ENCODE assay signal across 9 cellular contexts in genomic region chr9:129125478-129125877, GRCh38. TPM values are rescaled to one million over a fixed set of nuclear protein-coding genes. Genes with fewer than 3 reads are reported as not detected.
DNase-seq lines count a peak whose midpoint lies in the region; ATAC-seq and TF ChIP-seq lines count a peak whose summit lies in the region.
"Had no signal": no experiment of that assay in that cellular context is flagged by ENCODE, and none has a peak within 500 bp of the region (broad histone marks: within the 10 kb centered on the region; RNA-seq: fewer than 3 reads in every experiment).

No MANE protein-coding gene starts in this region.

- peaks cover 18% of the 10 kb centered on the region for H3K36me3 ChIP-seq in ACC112 (ENCODE audit: insufficient read depth, low read length)
- peaks cover 39% of the 10 kb centered on the region for H3K36me3 ChIP-seq in MG63
- H3K36me3 ChIP-seq in fibroblast of lung (ENCODE audit: control insufficient read depth, insufficient read depth, low read length): peaks cover 13% of the 10 kb centered on the region

- no peak for ATAC-seq in GM19455 (IDR thresholded peaks at IDR 0.05; ENCODE audit: unreplicated experiment)

- H4K20me1 ChIP-seq in fibroblast of lung (ENCODE audit: control insufficient read depth, extremely low read depth, insufficient read depth, low read length): no peaks in the 10 kb centered on the region

- H3K9me3 ChIP-seq in MG63 (no peaks in the 10 kb centered on the region), fibroblast of lung (ENCODE audit: control insufficient read depth, insufficient read depth, low read depth, low read length) (no peaks in the 10 kb centered on the region)
- H3K9me3 ChIP-seq: vagina had no signal

- peak; percentile 92 for DNase-seq in MG63
- DNase-seq in fibroblast of lung (ENCODE audit: low read depth in 2 of 2): peak; percentile 90 to 93
- DNase-seq in NCI-H2107 treated with DMSO at 0.1 percent for 48 hours (lab: John Stamatoyannopoulos, UW; ENCODE audit: unreplicated experiment): no peak
- no peak for DNase-seq in NCI-H345 treated with DMSO at 0.1 percent for 48 hours (lab: John Stamatoyannopoulos, UW; ENCODE audit: unreplicated experiment)
- DNase-seq: activated CD4-positive, CD25-positive, alpha-beta regulatory T cell; stimulated activated CD4-positive, alpha-beta T cell treated with anti-CD3 and anti-CD28 coated beads, Interleukin-2, amount 100 ng/mL, for 48 hours had no signal

- H3K4me3 ChIP-seq in ACC112 (ENCODE audit: low read depth, low read length) (no peak overlapping the region), MG63 (no peak overlapping the region), fibroblast of lung (replicated peaks in 1 of 4; ENCODE audit: control extremely low read depth in 1 of 4, insufficient read depth in 1 of 4, low read depth in 3 of 4, low read length in 4 of 4) (no peak overlapping the region)
- H3K4me3 ChIP-seq: vagina had no signal

- H2AFZ ChIP-seq in ACC112 (ENCODE audit: low read length, unreplicated experiment) (no peak overlapping the region), fibroblast of lung (ENCODE audit: low read length) (no peak overlapping the region)

- TF ChIP-seq CTCF in fibroblast of lung (conservative IDR thresholded peaks at IDR 0.05 in 1 of 2, IDR thresholded peaks at IDR 0.05 in 1 of 2; ENCODE audit: low read depth in 1 of 2, low read length in 2 of 2): no peak

- H3K79me2 ChIP-seq in ACC112 (ENCODE audit: control insufficient read depth, insufficient read depth, low read length, unreplicated experiment) (peaks cover 2% of the 10 kb centered on the region), fibroblast of lung (ENCODE audit: control insufficient read depth, insufficient read depth, low read length) (no peaks in the 10 kb centered on the region)

- H3K4me1 ChIP-seq in ACC112 (ENCODE audit: control insufficient read depth, insufficient read depth, low read length, unreplicated experiment) (peaks cover 24% of the 10 kb centered on the region), fibroblast of lung (ENCODE audit: control insufficient read depth, extremely low read depth, insufficient read depth, low read length) (peaks cover 12% of the 10 kb centered on the region)
- H3K4me1 ChIP-seq: vagina had no signal

- H3K27me3 ChIP-seq in ACC112 (ENCODE audit: insufficient read depth, low read length) (no peaks in the 10 kb centered on the region), MG63 (no peaks in the 10 kb centered on the region), fibroblast of lung (ENCODE audit: control insufficient read depth, insufficient read depth, low read length) (no peaks in the 10 kb centered on the region)
- H3K27me3 ChIP-seq: vagina had no signal

- H3K4me2 ChIP-seq in fibroblast of lung (ENCODE audit: extremely low read depth, insufficient read depth, low read length): no peak overlapping the region

- H3K9ac ChIP-seq in fibroblast of lung (ENCODE audit: insufficient read depth, low read length): no peak overlapping the region

- H3K27ac ChIP-seq in ACC112 (ENCODE audit: low read depth, low read length): peak overlapping the region; percentile 49
- H3K27ac ChIP-seq in fibroblast of lung (ENCODE audit: insufficient read depth, low read length): no peak overlapping the region
- H3K27ac ChIP-seq: vagina had no signal

RNA-seq across cellular contexts. Expression of gene PTPA, which starts 14.3 kb away (rescaled TPM):
- 76.3 and 127 TPM in 2 replicates for total RNA-seq in MG63 (2014; rRNA removed; shearing (Covaris generic); ENCODE audit: low replicate concordance)
- total RNA-seq in fibroblast of lung: 159 and 203 TPM in 2 replicates
- polyA plus RNA-seq in fibroblast of lung: 189 and 190 TPM in 2 replicates
- 186 and 250 TPM in 2 replicates for polyA plus RNA-seq in fibroblast of lung (2012)
- polyA minus RNA-seq in fibroblast of lung (ENCODE audit: low replicate concordance): 246 and 273 TPM in 2 replicates

RNA-seq across cellular contexts. Expression of gene CRAT, which starts 14.9 kb away (rescaled TPM):
- total RNA-seq in MG63 (2014; rRNA removed; shearing (Covaris generic); ENCODE audit: low replicate concordance): 16.3 and 17.5 TPM in 2 replicates
- 33.6 and 45.1 TPM in 2 replicates for total RNA-seq in fibroblast of lung
- polyA plus RNA-seq in fibroblast of lung: 34.0 and 37.4 TPM in 2 replicates
- polyA plus RNA-seq in fibroblast of lung (2012): 52.6 and 59.0 TPM in 2 replicates
- polyA minus RNA-seq in fibroblast of lung (ENCODE audit: low replicate concordance): 109 and 121 TPM in 2 replicates

RNA-seq across cellular contexts. Expression of gene DOLPP1, which starts 44.6 kb away (rescaled TPM):
- 18.4 and 24.9 TPM in 2 replicates for total RNA-seq in MG63 (2014; rRNA removed; shearing (Covaris generic); ENCODE audit: low replicate concordance)
- 4.9 and 7.4 TPM in 2 replicates for total RNA-seq in fibroblast of lung
- 9.7 and 12.2 TPM in 2 replicates for polyA plus RNA-seq in fibroblast of lung
- polyA plus RNA-seq in fibroblast of lung (2012): 10.4 and 13.3 TPM in 2 replicates
- 20.6 and 27.9 TPM in 2 replicates for polyA minus RNA-seq in fibroblast of lung (ENCODE audit: low replicate concordance)

RNA-seq across cellular contexts. Expression of gene IER5L, which starts 52.6 kb away (rescaled TPM):
- 15.7 and 21.7 TPM in 2 replicates for total RNA-seq in MG63 (2014; rRNA removed; shearing (Covaris generic); ENCODE audit: low replicate concordance)
- 71.5 and 97.3 TPM in 2 replicates for total RNA-seq in fibroblast of lung
- 4.1 and 9.2 TPM in 2 replicates for polyA plus RNA-seq in fibroblast of lung
- polyA plus RNA-seq in fibroblast of lung (2012): 13.6 and 19.5 TPM in 2 replicates
- 4.1 and 7.5 TPM in 2 replicates for polyA minus RNA-seq in fibroblast of lung (ENCODE audit: low replicate concordance)

Comparison
In these comparisons a context has a peak if more than half of its experiments do, and no peak if none do; other contexts are left out.
1. DNase-seq: peak in MG63 (single experiment) and fibroblast of lung (2 of 2); none in NCI-H2107 treated with DMSO at 0.1 percent for 48 hours (single experiment) and NCI-H345 treated with DMSO at 0.1 percent for 48 hours (single experiment).